Comparison of ENCODE assay signal across 9 cellular contexts in the genomic region with DNA sequence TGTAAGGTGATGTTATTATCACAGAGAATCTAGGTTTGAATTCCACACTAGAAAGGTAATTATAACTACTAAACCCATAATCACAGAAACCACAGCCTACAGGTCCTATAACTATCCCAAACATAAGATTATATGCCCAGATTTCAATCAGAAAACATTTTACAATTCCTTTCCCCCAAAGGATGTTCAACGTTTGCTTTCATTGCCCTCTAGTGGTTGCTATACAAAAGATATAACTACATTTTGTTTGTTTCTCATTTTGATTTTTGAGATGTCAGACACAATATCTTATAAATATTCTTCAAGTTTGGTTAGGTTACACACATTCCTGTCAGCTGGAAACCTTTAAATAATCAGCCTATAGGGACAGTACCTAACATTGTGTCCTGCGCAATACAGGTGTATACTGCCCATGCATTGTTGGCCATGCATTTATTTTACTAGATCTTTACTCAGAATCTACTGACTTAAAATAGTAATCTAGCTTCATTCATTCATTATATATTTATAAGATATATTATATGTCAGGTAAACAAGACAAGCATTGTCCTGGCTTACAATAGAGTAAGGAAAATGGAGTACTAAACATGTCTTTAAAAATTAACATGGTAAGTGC.
DNase-seq lines count a peak whose midpoint lies in the region; TF ChIP-seq lines count a peak whose summit lies in the region.
"Had no signal": no experiment of that assay in that cellular context is flagged by ENCODE, and none has a peak within 500 bp of the region (broad histone marks: within the 10 kb centered on the region; RNA-seq: fewer than 3 reads in every experiment).

No MANE protein-coding gene starts in this region.

- no peaks in the 10 kb centered on the region for H3K36me3 Mint-ChIP-seq in nephron (ENCODE audit: low read depth)

- H3K27ac ChIP-seq in brain microvascular endothelial cell, result no peak overlapping the region
- H3K27ac ChIP-seq: skin epidermis had no signal

- H3K27me3 ChIP-seq in brain microvascular endothelial cell (replicated peaks), result no peaks in the 10 kb centered on the region

- TF ChIP-seq CTCF in brain microvascular endothelial cell (IDR thresholded peaks at IDR 0.05; ENCODE audit: low read depth, low read length, missing control alignments) (peak; percentile 47), nephron (IDR thresholded peaks at IDR 0.05; ENCODE audit: unreplicated experiment in 3 of 3) (peak; percentile 53 to 68 (median 60))

- H3K4me3 ChIP-seq in brain microvascular endothelial cell (ENCODE audit: low read depth, low read length), result no peak overlapping the region
- H3K4me3 ChIP-seq: skin epidermis had no signal

- DNase-seq in DMS 273 (lab: John Stamatoyannopoulos, UW; ENCODE audit: unreplicated experiment) (peak; percentile 37), DMS 273 treated with DMSO at 0.1 percent for 48 hours (lab: John Stamatoyannopoulos, UW) (no peak), NCI-H1417 (lab: John Stamatoyannopoulos, UW) (peak; percentile 46 to 74 (median 62)), brain microvascular endothelial cell (no peak), nucleus accumbens (lab: John Stamatoyannopoulos, UW) (no peak), foreskin melanocyte (no peak), putamen (ENCODE audit: low spot score) (no peak)

- no peaks in the 10 kb centered on the region for H3K4me1 Mint-ChIP-seq in nephron

- H3K27ac Mint-ChIP-seq in nephron, result no peak overlapping the region

- no peaks in the 10 kb centered on the region for H3K9me3 Mint-ChIP-seq in nephron

- in situ Hi-C loops in brain microvascular endothelial cell (cut with HindIII; ENCODE audit: low pct_ligation_motif_present, low sequenced_read_pairs), result loop anchor here (25.0 kb wide), 1 partner anchor 529 kb away; the partner anchor contains the start of gene CCDC90B

- H3K36me3 ChIP-seq in brain microvascular endothelial cell (replicated peaks), result no peaks in the 10 kb centered on the region

- no peaks in the 10 kb centered on the region for H3K27me3 Mint-ChIP-seq in nephron (ENCODE audit: low read depth)

- H3K4me3 Mint-ChIP-seq in nephron, result no peak overlapping the region

Comparison
In these comparisons a context has a peak if more than half of its experiments do, and no peak if none do; other contexts are left out.
1. DNase-seq: peak in DMS 273 (single experiment) and NCI-H1417 (3 of 3); none in DMS 273 treated with DMSO at 0.1 percent for 48 hours (single experiment), brain microvascular endothelial cell (single experiment), nucleus accumbens (0 of 56), foreskin melanocyte (single experiment) and putamen (single experiment).